Comparison of ENCODE assay signal across 8 cellular contexts in the genomic region with DNA sequence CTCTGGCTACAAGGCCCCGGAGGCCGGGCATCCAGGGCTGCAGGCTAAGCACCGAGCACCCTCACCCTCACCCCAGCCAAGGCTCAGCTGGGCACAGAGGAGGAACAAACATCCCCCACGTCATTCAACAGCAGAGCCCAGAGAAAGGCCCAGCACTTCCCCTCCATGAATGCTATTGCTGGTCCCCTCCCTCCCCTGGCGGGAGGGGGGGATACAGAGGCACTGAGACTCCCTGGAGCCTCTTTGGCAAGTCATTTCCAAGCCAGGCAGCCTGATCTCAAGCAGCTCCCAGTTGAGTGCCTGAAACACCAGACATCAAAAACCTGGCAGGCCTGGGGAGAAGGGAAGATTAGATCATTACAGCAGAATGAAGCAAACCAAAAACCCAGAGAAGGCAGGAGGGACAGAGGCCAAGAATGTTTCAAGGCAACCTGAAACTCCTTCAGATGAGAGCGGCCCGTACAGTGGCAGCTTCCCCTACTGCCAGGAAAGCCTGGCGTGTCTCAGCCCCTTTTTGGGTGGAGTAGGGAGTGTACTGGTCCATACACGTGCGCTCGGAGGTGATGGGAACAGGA.
DNase-seq lines count a peak whose midpoint lies in the region; ATAC-seq and TF ChIP-seq lines count a peak whose summit lies in the region.

No MANE protein-coding gene starts in this region.

- peaks cover 16 to 83% (median 48%) of the 10 kb centered on the region in 3 donors for H3K4me1 ChIP-seq in gastroesophageal sphincter
- peaks cover 54% of the 10 kb centered on the region in 2 experiments for H3K4me1 ChIP-seq in trophoblast cell (ENCODE audit: control insufficient read depth in 1 of 2, insufficient read depth in 2 of 2, low read length in 2 of 2)
- peaks cover 23% of the 10 kb centered on the region for H3K4me1 ChIP-seq in CD8-positive, alpha-beta memory T cell (ENCODE audit: insufficient read depth, low read length)

- H3K4me3 Mint-ChIP-seq in activated naive CD8-positive, alpha-beta T cell treated with anti-CD3 and anti-CD28 coated beads, Interleukin-2, amount 10 ng/mL, durations not matched to agents 7 days and 5 days = no peak overlapping the region
- no peak overlapping the region for H3K4me3 Mint-ChIP-seq in activated naive CD8-positive, alpha-beta T cell treated with anti-CD3 and anti-CD28 coated beads, Interleukin-2, amount 50 U/mL, for 24 hours
- H3K4me3 Mint-ChIP-seq in T-helper 17 cell = peak overlapping the region; percentile 31
- H3K4me3 Mint-ChIP-seq in CD8-positive, alpha-beta memory T cell = no peak overlapping the region

- H3K36me3 ChIP-seq in gastroesophageal sphincter (no peaks in the 10 kb centered on the region), trophoblast cell (ENCODE audit: control insufficient read depth in 1 of 2, insufficient read depth in 2 of 2, low read length in 2 of 2) (no peaks in the 10 kb centered on the region)
- H3K36me3 ChIP-seq in CD8-positive, alpha-beta memory T cell (ENCODE audit: insufficient read depth, low read length) = no peaks in the 10 kb centered on the region

- peak overlapping the region; percentile 78 for H2AK5ac ChIP-seq in trophoblast cell (ENCODE audit: low read length)

- peaks cover 1% of the 10 kb centered on the region for H3K36me3 Mint-ChIP-seq in activated naive CD8-positive, alpha-beta T cell treated with anti-CD3 and anti-CD28 coated beads, Interleukin-2, amount 10 ng/mL, durations not matched to agents 7 days and 5 days
- H3K36me3 Mint-ChIP-seq in activated naive CD8-positive, alpha-beta T cell treated with anti-CD3 and anti-CD28 coated beads, Interleukin-2, amount 50 U/mL, for 24 hours (ENCODE audit: low read depth) = no peaks in the 10 kb centered on the region
- H3K36me3 Mint-ChIP-seq in T-helper 17 cell (ENCODE audit: low read depth) = no peaks in the 10 kb centered on the region
- H3K36me3 Mint-ChIP-seq in CD8-positive, alpha-beta memory T cell = no peaks in the 10 kb centered on the region

- peak overlapping the region; percentile 93 for H2BK120ac ChIP-seq in trophoblast cell (ENCODE audit: insufficient read depth, low read length, poor library complexity)

- H3K4me3 ChIP-seq in gastroesophageal sphincter (no peak overlapping the region), trophoblast cell (ENCODE audit: low read depth, low read length) (no peak overlapping the region)
- H3K4me3 ChIP-seq in CD8-positive, alpha-beta memory T cell (ENCODE audit: low read length) = no peak overlapping the region

- no peak for DNase-seq in activated naive CD8-positive, alpha-beta T cell treated with anti-CD3 and anti-CD28 coated beads, Interleukin-2, amount 10 ng/mL, durations not matched to agents 7 days and 5 days
- no peak for DNase-seq in activated naive CD8-positive, alpha-beta T cell treated with anti-CD3 and anti-CD28 coated beads, Interleukin-2, amount 50 U/mL, for 24 hours
- no peak for DNase-seq in T-helper 17 cell
- peak; percentile 68 to 76 for DNase-seq in trophoblast cell
- no peak for DNase-seq in GM13977 (ENCODE audit: low spot score)
- DNase-seq in CD8-positive, alpha-beta memory T cell = no peak
- DNase-seq in stimulated activated CD4-positive, alpha-beta T cell treated with anti-CD3 and anti-CD28 coated beads, Interleukin-2, amount 100 ng/mL, for 48 hours = no peak

- H2AFZ ChIP-seq in trophoblast cell (ENCODE audit: insufficient read depth, low read length, poor library complexity) = no peak overlapping the region

- peak overlapping the region; percentile 88 for H2BK5ac ChIP-seq in trophoblast cell (ENCODE audit: low read depth, low read length, poor library complexity)

- peak overlapping the region; percentile 82 for H3K18ac ChIP-seq in trophoblast cell (ENCODE audit: low read length)

- H4K91ac ChIP-seq in trophoblast cell (ENCODE audit: low read depth, low read length) = peak overlapping the region; percentile 93

- H3K79me2 ChIP-seq in trophoblast cell (ENCODE audit: control insufficient read depth, insufficient read depth, low read length, poor library complexity) = peaks cover 9% of the 10 kb centered on the region

- H3K4me2 ChIP-seq in trophoblast cell (ENCODE audit: low read length) = peak overlapping the region; percentile 34

- peaks cover 50% of the 10 kb centered on the region for H3K79me1 ChIP-seq in trophoblast cell (ENCODE audit: low read length)

- no peaks in the 10 kb centered on the region for H3K9me3 Mint-ChIP-seq in activated naive CD8-positive, alpha-beta T cell treated with anti-CD3 and anti-CD28 coated beads, Interleukin-2, amount 10 ng/mL, durations not matched to agents 7 days and 5 days
- no peaks in the 10 kb centered on the region for H3K9me3 Mint-ChIP-seq in activated naive CD8-positive, alpha-beta T cell treated with anti-CD3 and anti-CD28 coated beads, Interleukin-2, amount 50 U/mL, for 24 hours
- H3K9me3 Mint-ChIP-seq in CD8-positive, alpha-beta memory T cell = no peaks in the 10 kb centered on the region

- POLR2A ChIA-PET in activated naive CD8-positive, alpha-beta T cell treated with anti-CD3 and anti-CD28 coated beads, Interleukin-2, amount 10 ng/mL, durations not matched to agents 7 days and 5 days (lab: Charles Lee) = interaction anchor here (1.0 to 5.3 kb wide), 6 partner anchors 11 to 110 kb away, joined by 3 to 28 read pairs (median 14); partner anchors contain the start of gene IRF2BPL
- POLR2A ChIA-PET in CD8-positive, alpha-beta memory T cell (lab: Charles Lee) = no interaction called here

- TF ChIP-seq POLR2A in gastroesophageal sphincter (IDR thresholded peaks at IDR 0.05) = peak in 1 of 2 donors; percentile 8

- ATAC-seq in activated naive CD8-positive, alpha-beta T cell treated with anti-CD3 and anti-CD28 coated beads, Interleukin-2, amount 10 ng/mL, durations not matched to agents 7 days and 5 days (ENCODE audit: low read depth) = no peak
- no peak for ATAC-seq in activated naive CD8-positive, alpha-beta T cell treated with anti-CD3 and anti-CD28 coated beads, Interleukin-2, amount 50 U/mL, for 24 hours
- ATAC-seq in T-helper 17 cell (no peak), gastroesophageal sphincter (peak; percentile 50)

- H3K27me3 ChIP-seq in gastroesophageal sphincter (no peaks in the 10 kb centered on the region), trophoblast cell (ENCODE audit: insufficient read depth, low read length) (no peaks in the 10 kb centered on the region)
- no peaks in the 10 kb centered on the region for H3K27me3 ChIP-seq in CD8-positive, alpha-beta memory T cell (ENCODE audit: insufficient read depth, low read length, poor library complexity, severe bottlenecking)

- H4K12ac ChIP-seq in trophoblast cell (ENCODE audit: low read depth, low read length) = no peak overlapping the region

- peak overlapping the region; percentile 74 for H3K14ac ChIP-seq in trophoblast cell (ENCODE audit: low read length)

- H2BK12ac ChIP-seq in trophoblast cell (ENCODE audit: low read length) = peak overlapping the region; percentile 70

- TF ChIP-seq CTCF in gastroesophageal sphincter (IDR thresholded peaks at IDR 0.05) = no peak
- TF ChIP-seq CTCF in GM13977 (IDR thresholded peaks at IDR 0.05; ENCODE audit: extremely low read depth, insufficient read depth, missing control alignments) = no peak

- no peak for TF ChIP-seq EP300 in gastroesophageal sphincter (IDR thresholded peaks at IDR 0.05)

- peak overlapping the region; percentile 63 for H4K8ac ChIP-seq in trophoblast cell (ENCODE audit: low read depth, low read length)

- H3K23ac ChIP-seq in trophoblast cell (ENCODE audit: low read length) = peak overlapping the region; percentile 8

- in situ Hi-C loops in GM13977 (cut with MboI; ENCODE audit: low pct_unique_long_range_greater_than_20kb, low sequenced_read_pairs, unreplicated experiment) = loop anchor here (10.0 kb wide), 1 partner anchor 137 kb away; no protein-coding TSS in a partner anchor

- H3K27ac ChIP-seq in gastroesophageal sphincter = peak overlapping the region; percentile 75 to 96 (median 91)
- peak overlapping the region; percentile 99 for H3K27ac ChIP-seq in trophoblast cell (ENCODE audit: low read depth, low read length)
- H3K27ac ChIP-seq in CD8-positive, alpha-beta memory T cell (ENCODE audit: low read depth, low read length) = no peak overlapping the region

- H3K9me3 ChIP-seq in T-helper 17 cell (ENCODE audit: control insufficient read depth, low read length, poor library complexity, severe bottlenecking) (no peaks in the 10 kb centered on the region), gastroesophageal sphincter (no peaks in the 10 kb centered on the region), trophoblast cell (ENCODE audit: insufficient read depth, low read depth, low read length) (peaks cover 5% of the 10 kb centered on the region)
- no peaks in the 10 kb centered on the region for H3K9me3 ChIP-seq in CD8-positive, alpha-beta memory T cell (ENCODE audit: low read length)

- peak overlapping the region; percentile 38 for H3K27ac Mint-ChIP-seq in activated naive CD8-positive, alpha-beta T cell treated with anti-CD3 and anti-CD28 coated beads, Interleukin-2, amount 10 ng/mL, durations not matched to agents 7 days and 5 days
- H3K27ac Mint-ChIP-seq in activated naive CD8-positive, alpha-beta T cell treated with anti-CD3 and anti-CD28 coated beads, Interleukin-2, amount 50 U/mL, for 24 hours = no peak overlapping the region
- peak overlapping the region; percentile 85 for H3K27ac Mint-ChIP-seq in T-helper 17 cell
- no peak overlapping the region for H3K27ac Mint-ChIP-seq in CD8-positive, alpha-beta memory T cell

- peaks cover 51% of the 10 kb centered on the region for H3K4me1 Mint-ChIP-seq in activated naive CD8-positive, alpha-beta T cell treated with anti-CD3 and anti-CD28 coated beads, Interleukin-2, amount 10 ng/mL, durations not matched to agents 7 days and 5 days
- H3K4me1 Mint-ChIP-seq in activated naive CD8-positive, alpha-beta T cell treated with anti-CD3 and anti-CD28 coated beads, Interleukin-2, amount 50 U/mL, for 24 hours = peaks cover 58% of the 10 kb centered on the region
- peaks cover 30% of the 10 kb centered on the region for H3K4me1 Mint-ChIP-seq in T-helper 17 cell
- H3K4me1 Mint-ChIP-seq in CD8-positive, alpha-beta memory T cell = peaks cover 18 to 32% (median 23%) of the 10 kb centered on the region in 3 donors

- peak overlapping the region; percentile 66 for H3K9ac ChIP-seq in trophoblast cell (ENCODE audit: low read length)

- H3K4ac ChIP-seq in trophoblast cell (ENCODE audit: low read depth, low read length) = peak overlapping the region; percentile 77

- 0 to 12% methylated on average over 1 to 3 of the region's 11 CpGs for WGBS in gastroesophageal sphincter (ENCODE audit: low coverage in 1 of 2), 2 donors
- WGBS in trophoblast cell (ENCODE audit: extremely low coverage, insufficient coverage, insufficient read length) = no CpG with 5 or more reads among the region's 11 CpGs

- H3K27me3 Mint-ChIP-seq in activated naive CD8-positive, alpha-beta T cell treated with anti-CD3 and anti-CD28 coated beads, Interleukin-2, amount 10 ng/mL, durations not matched to agents 7 days and 5 days = peaks cover 3% of the 10 kb centered on the region
- no peaks in the 10 kb centered on the region for H3K27me3 Mint-ChIP-seq in activated naive CD8-positive, alpha-beta T cell treated with anti-CD3 and anti-CD28 coated beads, Interleukin-2, amount 50 U/mL, for 24 hours
- H3K27me3 Mint-ChIP-seq in T-helper 17 cell = no peaks in the 10 kb centered on the region
- H3K27me3 Mint-ChIP-seq in CD8-positive, alpha-beta memory T cell = no peaks in the 10 kb centered on the region

- CTCF ChIA-PET in CD8-positive, alpha-beta memory T cell (lab: Charles Lee) = interaction anchor here (2.5 to 14.0 kb wide), 4 partner anchors 44 to 151 kb away, joined by 9 to 136 read pairs (median 18); no protein-coding TSS in a partner anchor

Comparison
In these comparisons a context has a peak if more than half of its experiments do, and no peak if none do; other contexts are left out.
1. H3K27ac Mint-ChIP-seq: peak in activated naive CD8-positive, alpha-beta T cell treated with anti-CD3 and anti-CD28 coated beads, Interleukin-2, amount 10 ng/mL, durations not matched to agents 7 days and 5 days (single experiment) and T-helper 17 cell (single experiment); none in activated naive CD8-positive, alpha-beta T cell treated with anti-CD3 and anti-CD28 coated beads, Interleukin-2, amount 50 U/mL, for 24 hours (single experiment) and CD8-positive, alpha-beta memory T cell (0 of 8).
2. DNase-seq: peak in trophoblast cell (2 of 2); none in activated naive CD8-positive, alpha-beta T cell treated with anti-CD3 and anti-CD28 coated beads, Interleukin-2, amount 10 ng/mL, durations not matched to agents 7 days and 5 days (single experiment), activated naive CD8-positive, alpha-beta T cell treated with anti-CD3 and anti-CD28 coated beads, Interleukin-2, amount 50 U/mL, for 24 hours (single experiment), T-helper 17 cell (0 of 3), GM13977 (single experiment), CD8-positive, alpha-beta memory T cell (0 of 5) and stimulated activated CD4-positive, alpha-beta T cell treated with anti-CD3 and anti-CD28 coated beads, Interleukin-2, amount 100 ng/mL, for 48 hours (0 of 2).